Comparison of ENCODE assay signal across 29 cellular contexts in genomic region chr4:153591441-153591840, GRCh38.
"Had no signal": no experiment of that assay in that cellular context is flagged by ENCODE, and none has a peak within 500 bp of the region (broad histone marks: within the 10 kb centered on the region; RNA-seq: fewer than 3 reads in every experiment).

No MANE protein-coding gene starts in this region.

- H3K4me3 ChIP-seq: ascending aorta, breast epithelium, cardiac muscle cell, colonic mucosa had no signal

- H3K27me3 Mint-ChIP-seq: activated B cell treated with CpG ODN at 0.5 μM for 24 hours; activated CD8-positive, alpha-beta T cell treated with anti-CD3 and anti-CD28 coated beads for 36 hours; activated naive CD4-positive, alpha-beta T cell treated with anti-CD3 and anti-CD28 coated beads, Interleukin-2, amount 10 ng/mL, durations not matched to agents 7 days and 5 days; activated naive CD8-positive, alpha-beta T cell treated with anti-CD3 and anti-CD28 coated beads, Interleukin-2, amount 10 ng/mL, durations not matched to agents 7 days and 5 days; brain; T-cell; T-helper 17 cell had no signal

- ATAC-seq: activated CD4-positive, CD25-positive, alpha-beta regulatory T cell treated with anti-CD3 and anti-CD28 coated beads, Interleukin-2, amount 50 U/mL, for 24 hours; activated CD8-positive, alpha-beta T cell treated with anti-CD3 and anti-CD28 coated beads for 36 hours; activated naive CD4-positive, alpha-beta T cell treated with anti-CD3 and anti-CD28 coated beads, Interleukin-2, amount 50 U/mL, for 72 hours; activated T-cell treated with anti-CD3 and anti-CD28 coated beads, Interleukin-2, amount 50 U/mL, for 72 hours; esophagus mucosa; T-cell; T-helper 17 cell had no signal

- H3K9me3 Mint-ChIP-seq: activated B cell treated with CpG ODN at 0.5 μM for 24 hours; activated CD8-positive, alpha-beta T cell treated with anti-CD3 and anti-CD28 coated beads for 36 hours; activated naive CD4-positive, alpha-beta T cell treated with anti-CD3 and anti-CD28 coated beads, Interleukin-2, amount 10 ng/mL, durations not matched to agents 7 days and 5 days; activated naive CD4-positive, alpha-beta T cell treated with anti-CD3 and anti-CD28 coated beads, Interleukin-2, amount 50 U/mL, for 72 hours; activated naive CD8-positive, alpha-beta T cell treated with anti-CD3 and anti-CD28 coated beads, Interleukin-2, amount 10 ng/mL, durations not matched to agents 7 days and 5 days; activated T-cell treated with anti-CD3 and anti-CD28 coated beads, Interleukin-2, amount 50 U/mL, for 72 hours; brain; T-cell; T-helper 2 cell treated with Interferon-gamma antibody and Interleukin-4, amounts not matched to agents 5 μg/mL and 100 μg/mL, for 36 hours had no signal

- H3K27ac ChIP-seq: ascending aorta, breast epithelium, cardiac muscle cell, colonic mucosa, WERI-Rb-1 had no signal

- H3K27ac Mint-ChIP-seq: activated B cell treated with CpG ODN at 0.5 μM for 24 hours; activated CD8-positive, alpha-beta T cell treated with anti-CD3 and anti-CD28 coated beads for 36 hours; activated naive CD4-positive, alpha-beta T cell treated with anti-CD3 and anti-CD28 coated beads, Interleukin-2, amount 10 ng/mL, durations not matched to agents 7 days and 5 days; activated naive CD4-positive, alpha-beta T cell treated with anti-CD3 and anti-CD28 coated beads, Interleukin-2, amount 50 U/mL, for 72 hours; activated naive CD8-positive, alpha-beta T cell treated with anti-CD3 and anti-CD28 coated beads, Interleukin-2, amount 10 ng/mL, durations not matched to agents 7 days and 5 days; activated T-cell treated with anti-CD3 and anti-CD28 coated beads, Interleukin-2, amount 50 U/mL, for 72 hours; T-helper 2 cell treated with Interferon-gamma antibody and Interleukin-4, amounts not matched to agents 5 μg/mL and 100 μg/mL, for 36 hours had no signal

- H3K4me1 Mint-ChIP-seq: activated B cell treated with CpG ODN at 0.5 μM for 24 hours; activated naive CD4-positive, alpha-beta T cell treated with anti-CD3 and anti-CD28 coated beads, Interleukin-2, amount 10 ng/mL, durations not matched to agents 7 days and 5 days had no signal

- H3K36me3 ChIP-seq: breast epithelium, cardiac muscle cell, colonic mucosa, WERI-Rb-1 had no signal

- DNase-seq: activated B cell treated with CpG ODN at 0.5 μM for 24 hours; activated CD4-positive, alpha-beta T cell treated with anti-CD3 and anti-CD28 coated beads for 48 hours; activated CD4-positive, alpha-beta T cell treated with anti-CD3 and anti-CD28 coated beads, Interleukin-2, amount 50 U/mL, for 1 hour; activated CD4-positive, alpha-beta T cell treated with anti-CD3 and anti-CD28 coated beads, Interleukin-2, amount 50 U/mL, for 48 hours; activated CD8-positive, alpha-beta memory T cell treated with anti-CD3 and anti-CD28 coated beads for 24 hours; activated CD8-positive, alpha-beta T cell treated with anti-CD3 and anti-CD28 coated beads for 36 hours; activated gamma-delta T cell; activated naive CD4-positive, alpha-beta T cell; activated naive CD4-positive, alpha-beta T cell treated with anti-CD3 and anti-CD28 coated beads, Interleukin-2, amount 10 ng/mL, durations not matched to agents 7 days and 5 days; activated naive CD8-positive, alpha-beta T cell treated with anti-CD3 and anti-CD28 coated beads, Interleukin-2, amount 10 ng/mL, durations not matched to agents 7 days and 5 days; activated T-cell treated with anti-CD3 and anti-CD28 coated beads, Interleukin-2, amount 50 U/mL, for 72 hours; central memory CD4-positive, alpha-beta T cell; cerebellar nuclear complex; colonic mucosa; effector CD8-positive, alpha-beta T cell; foreskin melanocyte; head of caudate nucleus; T-cell; T-helper 17 cell; T1000; WERI-Rb-1 had no signal

- H3K27me3 ChIP-seq: ascending aorta, breast epithelium, cardiac muscle cell, colonic mucosa had no signal

- H3K4me3 Mint-ChIP-seq: activated B cell treated with CpG ODN at 0.5 μM for 24 hours; activated CD8-positive, alpha-beta T cell treated with anti-CD3 and anti-CD28 coated beads for 36 hours; activated naive CD4-positive, alpha-beta T cell treated with anti-CD3 and anti-CD28 coated beads, Interleukin-2, amount 10 ng/mL, durations not matched to agents 7 days and 5 days; activated naive CD8-positive, alpha-beta T cell treated with anti-CD3 and anti-CD28 coated beads, Interleukin-2, amount 10 ng/mL, durations not matched to agents 7 days and 5 days; activated T-cell treated with anti-CD3 and anti-CD28 coated beads, Interleukin-2, amount 50 U/mL, for 72 hours; brain; T-cell; T-helper 17 cell; T-helper 2 cell treated with Interferon-gamma antibody and Interleukin-4, amounts not matched to agents 5 μg/mL and 100 μg/mL, for 36 hours had no signal

- H3K9me3 ChIP-seq: ascending aorta, breast epithelium, colonic mucosa had no signal

- H3K4me1 ChIP-seq: breast epithelium, colonic mucosa had no signal
